Comparison of ENCODE assay signal across 13 cellular contexts in genomic region chr12:88775742-88776151, GRCh38.
"Had no signal": no experiment of that assay in that cellular context is flagged by ENCODE, and none has a peak within 500 bp of the region (broad histone marks: within the 10 kb centered on the region; RNA-seq: fewer than 3 reads in every experiment).

No MANE protein-coding gene starts in this region.

- H3K79me2 ChIP-seq: hepatocyte had no signal

- H3K27ac Mint-ChIP-seq: activated CD8-positive, alpha-beta T cell treated with anti-CD3 and anti-CD28 coated beads, Interleukin-2, amount 10 ng/mL, durations not matched to agents 7 days and 5 days; memory B cell; WTC11 had no signal

- H3K27me3 Mint-ChIP-seq: memory B cell had no signal

- H3K36me3 ChIP-seq: gastroesophageal sphincter, SJCRH30, thyroid gland had no signal

- H3K4me3 ChIP-seq: gastroesophageal sphincter, hepatocyte, SJCRH30, thyroid gland had no signal

- H3K36me3 Mint-ChIP-seq: memory B cell, WTC11 had no signal

- H3K9me3 Mint-ChIP-seq: WTC11 had no signal

- ATAC-seq: activated CD8-positive, alpha-beta T cell treated with anti-CD3 and anti-CD28 coated beads, Interleukin-2, amount 10 ng/mL, durations not matched to agents 7 days and 5 days; gastroesophageal sphincter; WTC11 had no signal

- H3K27ac ChIP-seq: gastroesophageal sphincter, hepatocyte, SJCRH30, thyroid gland had no signal

- H3K27me3 ChIP-seq: gastroesophageal sphincter, hepatocyte, SJCRH30, thyroid gland had no signal

- H3K4me2 ChIP-seq: hepatocyte had no signal

- H3K4me3 Mint-ChIP-seq: activated CD8-positive, alpha-beta T cell treated with anti-CD3 and anti-CD28 coated beads, Interleukin-2, amount 10 ng/mL, durations not matched to agents 7 days and 5 days; memory B cell; WTC11 had no signal

- H2AFZ ChIP-seq: hepatocyte had no signal

- H3K9me3 ChIP-seq: gastroesophageal sphincter, SJCRH30, thyroid gland had no signal

- H3K4me1 Mint-ChIP-seq: memory B cell had no signal

- H3K4me1 ChIP-seq: gastroesophageal sphincter, SJCRH30, thyroid gland had no signal

- DNase-seq: activated CD4-positive, alpha-beta T cell treated with anti-CD3 and anti-CD28 coated beads for 48 hours; activated CD8-positive, alpha-beta memory T cell treated with anti-CD3 and anti-CD28 coated beads, Interleukin-2, amount 50 U/mL, for 48 hours; activated CD8-positive, alpha-beta T cell treated with anti-CD3 and anti-CD28 coated beads, Interleukin-2, amount 10 ng/mL, durations not matched to agents 7 days and 5 days; activated naive CD4-positive, alpha-beta T cell; aorta; retina; SJCRH30; T-helper 9 cell; thyroid gland had no signal
